In the genomic region with DNA sequence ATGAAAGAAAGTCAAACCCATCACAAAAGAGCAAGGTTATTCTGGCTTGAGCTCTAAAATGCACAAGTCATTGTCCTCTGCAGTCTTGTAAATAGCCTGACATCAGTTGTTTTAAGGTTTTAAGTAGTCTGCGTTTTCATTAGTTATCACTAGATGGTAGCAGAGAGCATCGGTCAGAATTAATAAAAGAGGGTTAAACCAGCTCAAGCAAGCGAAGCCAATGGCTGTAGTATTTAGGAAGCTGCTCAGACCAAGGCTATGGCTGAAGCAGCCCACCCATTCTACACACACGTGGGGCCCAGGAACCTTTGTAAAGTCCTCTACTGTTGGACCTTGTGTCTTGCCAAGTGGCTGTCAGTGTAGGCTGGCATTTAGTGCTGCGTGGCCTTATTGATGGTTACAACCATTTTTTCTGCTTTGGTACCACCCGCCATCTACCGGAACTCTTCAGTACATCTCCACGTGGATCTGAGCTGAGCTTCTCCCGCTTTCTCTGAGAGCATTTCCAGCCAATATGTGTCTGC, we compare ENCODE assay signal across 8 cellular contexts. TPM values are rescaled to one million over a fixed set of nuclear protein-coding genes. Genes with fewer than 3 reads are reported as not detected.
DNase-seq lines count a peak whose midpoint lies in the region; ATAC-seq and TF ChIP-seq lines count a peak whose summit lies in the region.

No MANE protein-coding gene starts in this region.

- no peaks in the 10 kb centered on the region for H3K27me3 Mint-ChIP-seq in activated T-cell treated with anti-CD3 and anti-CD28 coated beads, Interleukin-2, amount 50 U/mL, for 24 hours
- peaks cover 5% of the 10 kb centered on the region for H3K27me3 Mint-ChIP-seq in activated T-cell treated with anti-CD3 and anti-CD28 coated beads, Interleukin-2, amount 50 U/mL, for 4 hours (ENCODE audit: low read depth)
- no peaks in the 10 kb centered on the region for H3K27me3 Mint-ChIP-seq in memory B cell

- peak; percentile 68 for TF ChIP-seq CTCF in LNCaP clone FGC (IDR thresholded peaks at IDR 0.05; ENCODE audit: control insufficient read depth, extremely low read depth, insufficient read depth)
- peak; percentile 31 to 78 (median 66) for TF ChIP-seq CTCF in Peyer's patch (IDR thresholded peaks at IDR 0.05)

- H3K36me3 Mint-ChIP-seq in activated T-cell treated with anti-CD3 and anti-CD28 coated beads, Interleukin-2, amount 50 U/mL, for 24 hours (ENCODE audit: low read depth): no peaks in the 10 kb centered on the region
- H3K36me3 Mint-ChIP-seq in activated T-cell treated with anti-CD3 and anti-CD28 coated beads, Interleukin-2, amount 50 U/mL, for 4 hours (ENCODE audit: insufficient read depth): no peaks in the 10 kb centered on the region
- H3K36me3 Mint-ChIP-seq in memory B cell: no peaks in the 10 kb centered on the region

- no peaks in the 10 kb centered on the region for H3K4me1 ChIP-seq in Peyer's patch

- H3K9me3 Mint-ChIP-seq in activated T-cell treated with anti-CD3 and anti-CD28 coated beads, Interleukin-2, amount 50 U/mL, for 24 hours: no peaks in the 10 kb centered on the region
- H3K9me3 Mint-ChIP-seq in activated T-cell treated with anti-CD3 and anti-CD28 coated beads, Interleukin-2, amount 50 U/mL, for 4 hours: no peaks in the 10 kb centered on the region
- H3K9me3 Mint-ChIP-seq in memory B cell: no peaks in the 10 kb centered on the region

- H3K27ac ChIP-seq in Peyer's patch: no peak overlapping the region

- no peaks in the 10 kb centered on the region for H3K36me3 ChIP-seq in Peyer's patch

- no peaks in the 10 kb centered on the region for H3K4me1 Mint-ChIP-seq in activated T-cell treated with anti-CD3 and anti-CD28 coated beads, Interleukin-2, amount 50 U/mL, for 24 hours (ENCODE audit: low read depth)
- H3K4me1 Mint-ChIP-seq in activated T-cell treated with anti-CD3 and anti-CD28 coated beads, Interleukin-2, amount 50 U/mL, for 4 hours (ENCODE audit: low read depth): peaks cover 12% of the 10 kb centered on the region
- peaks cover 7% of the 10 kb centered on the region for H3K4me1 Mint-ChIP-seq in memory B cell

- no peaks in the 10 kb centered on the region for H3K27me3 ChIP-seq in Peyer's patch

- H3K9me3 ChIP-seq in Peyer's patch: no peaks in the 10 kb centered on the region

- no peak overlapping the region for H3K4me3 Mint-ChIP-seq in activated T-cell treated with anti-CD3 and anti-CD28 coated beads, Interleukin-2, amount 50 U/mL, for 24 hours
- H3K4me3 Mint-ChIP-seq in activated T-cell treated with anti-CD3 and anti-CD28 coated beads, Interleukin-2, amount 50 U/mL, for 4 hours: no peak overlapping the region
- peak overlapping the region; percentile 67 for H3K4me3 Mint-ChIP-seq in memory B cell

- TF ChIP-seq POLR2A in Peyer's patch (IDR thresholded peaks at IDR 0.05): no peak

- DNase-seq in activated T-cell treated with anti-CD3 and anti-CD28 coated beads, Interleukin-2, amount 50 U/mL, for 24 hours: peak; percentile 51
- no peak for DNase-seq in activated T-cell treated with anti-CD3 and anti-CD28 coated beads, Interleukin-2, amount 50 U/mL, for 4 hours
- DNase-seq in LNCaP clone FGC (ENCODE audit: low read depth) (peak; percentile 37), Peyer's patch (no peak), dermis blood vessel endothelial cell (peak; percentile 83), memory B cell (ENCODE audit: low spot score in 2 of 2) (peak; percentile 43 to 46)

- H3K4me3 ChIP-seq in LNCaP clone FGC (ENCODE audit: low read depth, low read length) (no peak overlapping the region), Peyer's patch (no peak overlapping the region)

- no peak for ATAC-seq in activated T-cell treated with anti-CD3 and anti-CD28 coated beads, Interleukin-2, amount 50 U/mL, for 4 hours
- peak; percentile 46 for ATAC-seq in memory B cell (ENCODE audit: low read depth)
- ATAC-seq in HG03045 (IDR thresholded peaks at IDR 0.05; ENCODE audit: unreplicated experiment): no peak
- no peak for ATAC-seq in GM21367 (IDR thresholded peaks at IDR 0.05; ENCODE audit: unreplicated experiment)

- H3K27ac Mint-ChIP-seq in activated T-cell treated with anti-CD3 and anti-CD28 coated beads, Interleukin-2, amount 50 U/mL, for 24 hours: no peak overlapping the region
- H3K27ac Mint-ChIP-seq in memory B cell: peak overlapping the region; percentile 42

RNA-seq across cellular contexts. Expression of a gene that starts 13.3 kb away (rescaled TPM):
- total RNA-seq in activated T-cell treated with anti-CD3 and anti-CD28 coated beads, Interleukin-2, amount 50 U/mL, for 4 hours: 1 to 10 TPM; 3.6 to 4.1 (median 3.7) TPM
- total RNA-seq in Peyer's patch (10 to 100 TPM in 3 of 4 donors, 1 to 10 TPM in 1; 2.5 to 24.1 (median 19.3) TPM), dermis blood vessel endothelial cell (5.1 and 6.3 TPM in 2 replicates)

RNA-seq across cellular contexts. Expression of a gene that starts 20.3 kb away (rescaled TPM):
- not detected for total RNA-seq in activated T-cell treated with anti-CD3 and anti-CD28 coated beads, Interleukin-2, amount 50 U/mL, for 4 hours
- total RNA-seq in Peyer's patch (not detected), dermis blood vessel endothelial cell (under 0.01 TPM in 1 of 2 replicates, not detected in the other)

RNA-seq across cellular contexts. Expression of a gene that starts 46.2 kb away (rescaled TPM):
- 1 to 10 TPM; 1.2 to 1.6 (median 1.3) TPM for total RNA-seq in activated T-cell treated with anti-CD3 and anti-CD28 coated beads, Interleukin-2, amount 50 U/mL, for 4 hours
- 1 to 10 TPM; 4.4 to 5.8 (median 4.4) TPM for total RNA-seq in Peyer's patch
- total RNA-seq in dermis blood vessel endothelial cell: 7.9 and 9.7 TPM in 2 replicates

RNA-seq across cellular contexts. Expression of a gene that starts 57.3 kb away (rescaled TPM):
- 1 to 10 TPM; 3.0 to 3.4 (median 3.2) TPM for total RNA-seq in activated T-cell treated with anti-CD3 and anti-CD28 coated beads, Interleukin-2, amount 50 U/mL, for 4 hours
- total RNA-seq in Peyer's patch (1 to 10 TPM; 3.7 to 7.5 (median 5.6) TPM), dermis blood vessel endothelial cell (6.4 and 7.8 TPM in 2 replicates)

Comparison
In these comparisons a context has a peak if more than half of its experiments do, and no peak if none do; other contexts are left out.
1. DNase-seq: peak in activated T-cell treated with anti-CD3 and anti-CD28 coated beads, Interleukin-2, amount 50 U/mL, for 24 hours (single experiment), LNCaP clone FGC (single experiment), dermis blood vessel endothelial cell (single experiment) and memory B cell (2 of 2); none in activated T-cell treated with anti-CD3 and anti-CD28 coated beads, Interleukin-2, amount 50 U/mL, for 4 hours (single experiment) and Peyer's patch (0 of 3).